In the genomic region with DNA sequence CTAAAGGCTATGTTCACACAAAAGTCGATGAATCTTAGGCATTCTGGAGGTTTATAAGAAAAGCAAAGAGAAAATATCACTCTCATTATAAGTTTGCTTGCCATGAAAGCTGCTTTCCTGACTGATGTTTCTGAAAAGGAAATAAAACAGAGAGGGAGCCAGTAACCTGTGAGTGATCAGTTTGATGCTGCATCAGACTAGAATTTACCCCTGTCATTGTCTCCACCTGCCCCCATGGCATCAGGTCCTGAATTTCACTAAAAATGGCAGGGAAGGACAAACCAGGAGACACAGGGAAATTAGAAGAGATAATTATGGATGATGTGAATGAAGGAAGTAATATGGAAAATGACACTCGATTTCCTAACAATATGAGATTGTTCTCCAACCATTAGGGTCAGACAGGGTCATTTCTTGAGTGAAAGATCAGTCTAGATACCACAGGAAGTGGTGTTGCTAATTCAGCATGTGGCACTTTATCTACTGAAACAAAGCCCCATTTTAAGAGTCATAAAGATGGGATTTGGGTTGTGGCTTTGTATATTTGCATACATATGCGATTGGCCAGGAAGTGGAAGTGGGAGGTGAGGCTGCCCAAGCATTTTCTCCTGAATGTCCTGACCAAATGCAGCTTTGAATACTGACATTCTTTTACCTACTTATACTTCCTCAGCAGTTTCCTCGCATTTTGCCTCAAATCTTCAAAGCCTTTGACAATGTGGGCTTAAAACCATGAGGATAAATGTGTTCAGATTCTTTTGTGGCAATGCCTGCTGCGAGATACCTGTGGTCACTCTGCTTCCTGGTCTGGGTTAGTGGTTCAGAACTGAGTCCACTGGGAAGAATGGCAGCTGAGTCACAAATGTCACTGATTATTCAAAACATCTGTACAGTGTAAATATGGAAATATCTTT, we compare ENCODE assay signal across 8 cellular contexts. TPM values are rescaled to one million over a fixed set of nuclear protein-coding genes. Genes with fewer than 3 reads are reported as not detected.
DNase-seq lines count a peak whose midpoint lies in the region; ATAC-seq, FAIRE-seq and TF ChIP-seq lines count a peak whose summit lies in the region.

No MANE protein-coding gene starts in this region.

- WGBS in small intestine, 3 donors = 39 to 49% (median 48%) methylated on average over 5 of the region's 5 CpGs
- 31 to 68% (median 59%) methylated on average over 5 of the region's 5 CpGs for WGBS in adrenal gland, 4 donors

- H3K9me3 ChIP-seq in small intestine (ENCODE audit: control insufficient read depth, low read depth) (no peaks in the 10 kb centered on the region), adrenal gland (replicated peaks in 1 of 3) (no peaks in the 10 kb centered on the region)

- FAIRE-seq in small intestine (lab: Jason Lieb, UNC) = no peak

- peaks cover 0 to 4% of the 10 kb centered on the region in 2 donors for H3K4me1 ChIP-seq in small intestine (ENCODE audit: control insufficient read depth in 2 of 2, insufficient read depth in 1 of 2, low read depth in 1 of 2, low read length in 1 of 2)
- no peaks in the 10 kb centered on the region for H3K4me1 ChIP-seq in adrenal gland (replicated peaks in 1 of 2)

- peak; percentile 33 for DNase-seq in activated CD4-positive, alpha-beta memory T cell treated with anti-CD3 and anti-CD28 coated beads for 36 hours
- DNase-seq in activated CD4-positive, alpha-beta memory T cell treated with anti-CD3 and anti-CD28 coated beads, Interleukin-2, amount 10 ng/mL, durations not matched to agents 7 days and 5 days = no peak
- peak; percentile 97 for DNase-seq in SW480 (ENCODE audit: low spot score)
- DNase-seq in small intestine = peak; percentile 9
- no peak for DNase-seq in HPDE6-E6E7 (ENCODE audit: extremely low spot score)
- no peak for DNase-seq in NCI-H2081 (lab: John Stamatoyannopoulos, UW)
- no peak for DNase-seq in adrenal gland

- H3K36me3 Mint-ChIP-seq in activated CD4-positive, alpha-beta memory T cell treated with anti-CD3 and anti-CD28 coated beads for 36 hours = no peaks in the 10 kb centered on the region
- no peaks in the 10 kb centered on the region for H3K36me3 Mint-ChIP-seq in activated CD4-positive, alpha-beta memory T cell treated with anti-CD3 and anti-CD28 coated beads, Interleukin-2, amount 10 ng/mL, durations not matched to agents 7 days and 5 days (ENCODE audit: low read depth)

- H3K9me3 Mint-ChIP-seq in activated CD4-positive, alpha-beta memory T cell treated with anti-CD3 and anti-CD28 coated beads for 36 hours = no peaks in the 10 kb centered on the region
- no peaks in the 10 kb centered on the region for H3K9me3 Mint-ChIP-seq in activated CD4-positive, alpha-beta memory T cell treated with anti-CD3 and anti-CD28 coated beads, Interleukin-2, amount 10 ng/mL, durations not matched to agents 7 days and 5 days

- H3K27me3 ChIP-seq in small intestine (ENCODE audit: control insufficient read depth in 2 of 2, insufficient read depth in 2 of 2, low read length in 2 of 2) (no peaks in the 10 kb centered on the region), adrenal gland (no peaks in the 10 kb centered on the region)

- peaks cover 13% of the 10 kb centered on the region for H3K4me1 Mint-ChIP-seq in activated CD4-positive, alpha-beta memory T cell treated with anti-CD3 and anti-CD28 coated beads for 36 hours (ENCODE audit: low read depth)
- H3K4me1 Mint-ChIP-seq in activated CD4-positive, alpha-beta memory T cell treated with anti-CD3 and anti-CD28 coated beads, Interleukin-2, amount 10 ng/mL, durations not matched to agents 7 days and 5 days = peaks cover 20% of the 10 kb centered on the region

- POLR2A ChIA-PET in activated CD4-positive, alpha-beta memory T cell treated with anti-CD3 and anti-CD28 coated beads for 36 hours (lab: Charles Lee) = no interaction called here
- POLR2A ChIA-PET in activated CD4-positive, alpha-beta memory T cell treated with anti-CD3 and anti-CD28 coated beads, Interleukin-2, amount 10 ng/mL, durations not matched to agents 7 days and 5 days (lab: Charles Lee) = no interaction called here

- ATAC-seq in HG03039 (IDR thresholded peaks at IDR 0.05; ENCODE audit: unreplicated experiment) = peak; percentile 94

- H3K27ac Mint-ChIP-seq in activated CD4-positive, alpha-beta memory T cell treated with anti-CD3 and anti-CD28 coated beads for 36 hours = no peak overlapping the region
- no peak overlapping the region for H3K27ac Mint-ChIP-seq in activated CD4-positive, alpha-beta memory T cell treated with anti-CD3 and anti-CD28 coated beads, Interleukin-2, amount 10 ng/mL, durations not matched to agents 7 days and 5 days

- no peak overlapping the region for H3K27ac ChIP-seq in small intestine (ENCODE audit: low read depth in 1 of 2, low read length in 1 of 2)
- no peak overlapping the region for H3K27ac ChIP-seq in adrenal gland

- TF ChIP-seq CTCF in adrenal gland (IDR thresholded peaks at IDR 0.05) = no peak

- intact Hi-C loops in activated CD4-positive, alpha-beta memory T cell treated with anti-CD3 and anti-CD28 coated beads for 36 hours (cut with micrococcal nuclease) = loop anchor here (5.0 kb wide), 1 partner anchor 868 kb away; no protein-coding TSS in a partner anchor
- intact Hi-C loops in adrenal gland (cut with DNase I) = no loop called here

- H3K27me3 Mint-ChIP-seq in activated CD4-positive, alpha-beta memory T cell treated with anti-CD3 and anti-CD28 coated beads for 36 hours = no peaks in the 10 kb centered on the region
- peaks cover 7% of the 10 kb centered on the region for H3K27me3 Mint-ChIP-seq in activated CD4-positive, alpha-beta memory T cell treated with anti-CD3 and anti-CD28 coated beads, Interleukin-2, amount 10 ng/mL, durations not matched to agents 7 days and 5 days

- H3K36me3 ChIP-seq in small intestine (ENCODE audit: control insufficient read depth in 2 of 2, insufficient read depth in 2 of 2, low read length in 2 of 2) = no peaks in the 10 kb centered on the region
- no peaks in the 10 kb centered on the region for H3K36me3 ChIP-seq in adrenal gland (replicated peaks in 1 of 2)

- CTCF ChIA-PET in activated CD4-positive, alpha-beta memory T cell treated with anti-CD3 and anti-CD28 coated beads for 36 hours (lab: Charles Lee) = interaction anchor here (0.7 to 1.4 kb wide), 4 partner anchors 8 to 820 kb away, joined by 3 read pairs; no protein-coding TSS in a partner anchor
- CTCF ChIA-PET in activated CD4-positive, alpha-beta memory T cell treated with anti-CD3 and anti-CD28 coated beads, Interleukin-2, amount 10 ng/mL, durations not matched to agents 7 days and 5 days (lab: Charles Lee) = no interaction called here

- H3K4me3 ChIP-seq in small intestine (ENCODE audit: low read depth in 1 of 2, low read length in 2 of 2) (no peak overlapping the region), adrenal gland (no peak overlapping the region)

- no peak overlapping the region for H3K4me3 Mint-ChIP-seq in activated CD4-positive, alpha-beta memory T cell treated with anti-CD3 and anti-CD28 coated beads for 36 hours
- no peak overlapping the region for H3K4me3 Mint-ChIP-seq in activated CD4-positive, alpha-beta memory T cell treated with anti-CD3 and anti-CD28 coated beads, Interleukin-2, amount 10 ng/mL, durations not matched to agents 7 days and 5 days

- no peak for TF ChIP-seq POLR2A in adrenal gland (IDR thresholded peaks at IDR 0.05)

RNA-seq across cellular contexts. Expression of a gene that starts 29.7 kb away (rescaled TPM):
- total RNA-seq in activated CD4-positive, alpha-beta memory T cell treated with anti-CD3 and anti-CD28 coated beads for 36 hours = not detected
- not detected for total RNA-seq in activated CD4-positive, alpha-beta memory T cell treated with anti-CD3 and anti-CD28 coated beads, Interleukin-2, amount 10 ng/mL, durations not matched to agents 7 days and 5 days
- under 1 TPM in 1 of 3 donors, not detected in 2; 0.31 TPM for polyA plus RNA-seq in small intestine
- total RNA-seq in adrenal gland = 10 to 100 TPM in 5 of 8 donors, 1 to 10 TPM in 3; 1.1 to 45.1 (median 13.9) TPM
- 1 to 10 TPM in 2 of 3 donors, under 1 TPM in 1; 0.94 to 2.1 (median 1.1) TPM for polyA plus RNA-seq in adrenal gland

Comparison
In these comparisons a context has a peak if more than half of its experiments do, and no peak if none do; other contexts are left out.
1. DNase-seq: peak in activated CD4-positive, alpha-beta memory T cell treated with anti-CD3 and anti-CD28 coated beads for 36 hours (single experiment), SW480 (single experiment) and small intestine (single experiment); none in activated CD4-positive, alpha-beta memory T cell treated with anti-CD3 and anti-CD28 coated beads, Interleukin-2, amount 10 ng/mL, durations not matched to agents 7 days and 5 days (single experiment), HPDE6-E6E7 (single experiment), NCI-H2081 (0 of 2) and adrenal gland (0 of 7).